In genomic region chr20:46752639-46753235, GRCh38 we compare ENCODE assay signal across 8 cellular contexts. TPM values are rescaled to one million over a fixed set of nuclear protein-coding genes. Genes with fewer than 3 reads are reported as not detected.
DNase-seq lines count a peak whose midpoint lies in the region; ATAC-seq, FAIRE-seq and TF ChIP-seq lines count a peak whose summit lies in the region.

No MANE protein-coding gene starts in this region.

- H3K4me2 ChIP-seq in parathyroid adenoma (ENCODE audit: low read length), result no peak overlapping the region

- no peak overlapping the region for H3K27ac Mint-ChIP-seq in stimulated activated memory B cell treated with anti-CD40 and anti-IgM and Interleukin-4, amounts not matched to agents 10 μg/mL and 1 μg/mL and 100 μg/mL, for 72 hours

- DNase-seq in CMK (ENCODE audit: low read depth), result peak; percentile 15
- DNase-seq in HTR-8/SVneo (ENCODE audit: insufficient read length, low spot score), result peak; percentile 80
- DNase-seq in OCI-M1 (lab: John Stamatoyannopoulos, UW), result peak; percentile 71
- peak; percentile 61 to 71 for DNase-seq in activated T-cell treated with anti-CD3 and anti-CD28 coated beads, Interleukin-2, amount 50 U/mL, for 48 hours
- peak; percentile 65 for DNase-seq in fibroblast of villous mesenchyme (ENCODE audit: low read depth)

- H2AFZ ChIP-seq in parathyroid adenoma, result peak overlapping the region; percentile 19

- peak; percentile 73 for FAIRE-seq in HTR-8/SVneo (lab: Jason Lieb, UNC)

- H3K9me3 ChIP-seq in parathyroid adenoma (ENCODE audit: control insufficient read depth, low read length), result no peaks in the 10 kb centered on the region

- H3K27ac ChIP-seq in parathyroid adenoma, result no peak overlapping the region

- no peak overlapping the region for H3K9ac ChIP-seq in parathyroid adenoma

- no peaks in the 10 kb centered on the region for H3K4me1 ChIP-seq in parathyroid adenoma

- H3K27me3 ChIP-seq in parathyroid adenoma (ENCODE audit: control insufficient read depth, insufficient read depth, low read length), result no peaks in the 10 kb centered on the region

- peaks cover 8% of the 10 kb centered on the region for H3K4me1 Mint-ChIP-seq in stimulated activated memory B cell treated with anti-CD40 and anti-IgM and Interleukin-4, amounts not matched to agents 10 μg/mL and 1 μg/mL and 100 μg/mL, for 72 hours

- H3K79me2 ChIP-seq in parathyroid adenoma, result no peaks in the 10 kb centered on the region

- no peaks in the 10 kb centered on the region for H3K36me3 Mint-ChIP-seq in stimulated activated memory B cell treated with anti-CD40 and anti-IgM and Interleukin-4, amounts not matched to agents 10 μg/mL and 1 μg/mL and 100 μg/mL, for 72 hours

- H3K9me3 Mint-ChIP-seq in stimulated activated memory B cell treated with anti-CD40 and anti-IgM and Interleukin-4, amounts not matched to agents 10 μg/mL and 1 μg/mL and 100 μg/mL, for 72 hours, result no peaks in the 10 kb centered on the region

- no peak for ATAC-seq in GM19467 (IDR thresholded peaks at IDR 0.05; ENCODE audit: unreplicated experiment)
- no peak for ATAC-seq in stimulated activated memory B cell treated with anti-CD40 and anti-IgM and Interleukin-4, amounts not matched to agents 10 μg/mL and 1 μg/mL and 100 μg/mL, for 72 hours

- peak; percentile 76 for TF ChIP-seq CTCF in fibroblast of villous mesenchyme (IDR thresholded peaks at IDR 0.05; ENCODE audit: insufficient read depth, low read depth, low read length)
- peak; percentile 83 for TF ChIP-seq CTCF in parathyroid adenoma (IDR thresholded peaks at IDR 0.05)

- H3K4me3 ChIP-seq in fibroblast of villous mesenchyme (ENCODE audit: low read depth, low read length) (no peak overlapping the region), parathyroid adenoma (ENCODE audit: low read depth, low read length) (no peak overlapping the region)

- peaks cover 37% of the 10 kb centered on the region for H3K27me3 Mint-ChIP-seq in stimulated activated memory B cell treated with anti-CD40 and anti-IgM and Interleukin-4, amounts not matched to agents 10 μg/mL and 1 μg/mL and 100 μg/mL, for 72 hours

- no peaks in the 10 kb centered on the region for H3K36me3 ChIP-seq in parathyroid adenoma (ENCODE audit: control insufficient read depth, insufficient read depth, low read length)

- H3K4me3 Mint-ChIP-seq in stimulated activated memory B cell treated with anti-CD40 and anti-IgM and Interleukin-4, amounts not matched to agents 10 μg/mL and 1 μg/mL and 100 μg/mL, for 72 hours, result no peak overlapping the region

RNA-seq across cellular contexts. Expression of gene SLC2A10, which starts 43.3 kb away (rescaled TPM):
- 45.4 and 52.7 TPM in 2 replicates for total RNA-seq in fibroblast of villous mesenchyme

Comparison
In these comparisons a context has a peak if more than half of its experiments do, and no peak if none do; other contexts are left out.
1. DNase-seq: peak in every context shown above with its lines; median percentile 80 in HTR-8/SVneo; 71 in OCI-M1; 66 in activated T-cell treated with anti-CD3 and anti-CD28 coated beads, Interleukin-2, amount 50 U/mL, for 48 hours; 65 in fibroblast of villous mesenchyme; 15 in CMK.